ENCODE assay signal across 28 cellular contexts in genomic region chr20:59857951-59858350, GRCh38.
"Had no signal": no experiment of that assay in that cellular context is flagged by ENCODE, and none has a peak within 500 bp of the region (broad histone marks: within the 10 kb centered on the region; RNA-seq: fewer than 3 reads in every experiment).

No MANE protein-coding gene starts in this region.

- H3K4me1 Mint-ChIP-seq: stimulated activated effector memory CD8-positive, alpha-beta T cell treated with anti-CD3 and anti-CD28 coated beads, Interleukin-12 subunit alpha, Interleukin-12 subunit beta, amount 100 ng/mL, for 72 hours; stimulated activated memory B cell treated with anti-CD40 and anti-IgM and Interleukin-4, amounts not matched to agents 10 μg/mL and 1 μg/mL and 100 μg/mL, for 72 hours; stimulated activated naive B cell treated with anti-CD40 and anti-IgM and Interleukin-4, amounts not matched to agents 10 μg/mL and 1 μg/mL and 100 μg/mL, for 72 hours; stimulated activated naive CD8-positive, alpha-beta T cell treated with anti-CD3 and anti-CD28 coated beads, Interleukin-15, amount 100 ng/mL, for 72 hours had no signal

- H3K9me3 Mint-ChIP-seq: stimulated activated effector memory CD8-positive, alpha-beta T cell treated with anti-CD3 and anti-CD28 coated beads, Interleukin-12 subunit alpha, Interleukin-12 subunit beta, amount 100 ng/mL, for 72 hours; stimulated activated naive CD8-positive, alpha-beta T cell treated with anti-CD3 and anti-CD28 coated beads, Interleukin-15, amount 100 ng/mL, for 72 hours; stimulated activated naive CD8-positive, alpha-beta T cell treated with anti-CD3 and anti-CD28 coated beads, Interleukin-15, Interleukin-2, amounts not matched to agents 100 ng/mL and 50 ng/mL, for 24 hours had no signal

- H3K4me1 ChIP-seq: stomach, suprapubic skin, testis, thyroid gland, tibial artery, tibial nerve, transverse colon, upper lobe of left lung, upper lobe of right lung, uterus, vagina had no signal

- H3K27me3 ChIP-seq: stomach, suprapubic skin, testis, thyroid gland, tibial artery, tibial nerve, transverse colon, upper lobe of left lung, upper lobe of right lung, uterus, vagina had no signal

- H3K27ac ChIP-seq: stomach, suprapubic skin, testis, thoracic aorta, thyroid gland, tibial artery, tibial nerve, transverse colon, upper lobe of left lung, upper lobe of right lung, uterus, vagina had no signal

- H3K27me3 Mint-ChIP-seq: stimulated activated memory B cell treated with anti-CD40 and anti-IgM and Interleukin-4, amounts not matched to agents 10 μg/mL and 1 μg/mL and 100 μg/mL, for 72 hours; stimulated activated naive CD8-positive, alpha-beta T cell treated with anti-CD3 and anti-CD28 coated beads, Interleukin-15, amount 100 ng/mL, for 72 hours had no signal

- H3K9me3 ChIP-seq: suprapubic skin, testis, thoracic aorta, thyroid gland, transverse colon, upper lobe of right lung, uterus, vagina had no signal

- H3K27ac Mint-ChIP-seq: stimulated activated effector memory CD8-positive, alpha-beta T cell treated with anti-CD3 and anti-CD28 coated beads, Interleukin-12 subunit alpha, Interleukin-12 subunit beta, amount 100 ng/mL, for 72 hours; stimulated activated memory B cell treated with anti-CD40 and anti-IgM and Interleukin-4, amounts not matched to agents 10 μg/mL and 1 μg/mL and 100 μg/mL, for 72 hours; stimulated activated naive B cell treated with anti-CD40 and anti-IgM and Interleukin-4, amounts not matched to agents 10 μg/mL and 1 μg/mL and 100 μg/mL, for 72 hours; stimulated activated naive CD8-positive, alpha-beta T cell treated with anti-CD3 and anti-CD28 coated beads, Interleukin-15, Interleukin-2, amounts not matched to agents 100 ng/mL and 50 ng/mL, for 24 hours; type B pancreatic cell had no signal

- H3K4me3 Mint-ChIP-seq: stimulated activated effector memory CD8-positive, alpha-beta T cell treated with anti-CD3 and anti-CD28 coated beads, Interleukin-12 subunit alpha, Interleukin-12 subunit beta, amount 100 ng/mL, for 72 hours; stimulated activated memory B cell treated with anti-CD40 and anti-IgM and Interleukin-4, amounts not matched to agents 10 μg/mL and 1 μg/mL and 100 μg/mL, for 72 hours; stimulated activated naive B cell treated with anti-CD40 and anti-IgM and Interleukin-4, amounts not matched to agents 10 μg/mL and 1 μg/mL and 100 μg/mL, for 72 hours; stimulated activated naive CD8-positive, alpha-beta T cell treated with anti-CD3 and anti-CD28 coated beads, Interleukin-15, amount 100 ng/mL, for 72 hours; stimulated activated naive CD8-positive, alpha-beta T cell treated with anti-CD3 and anti-CD28 coated beads, Interleukin-15, Interleukin-2, amounts not matched to agents 100 ng/mL and 50 ng/mL, for 24 hours; type B pancreatic cell had no signal

- H3K36me3 Mint-ChIP-seq: stimulated activated effector memory CD8-positive, alpha-beta T cell treated with anti-CD3 and anti-CD28 coated beads, Interleukin-12 subunit alpha, Interleukin-12 subunit beta, amount 100 ng/mL, for 72 hours; stimulated activated naive B cell treated with anti-CD40 and anti-IgM and Interleukin-4, amounts not matched to agents 10 μg/mL and 1 μg/mL and 100 μg/mL, for 72 hours; type B pancreatic cell had no signal

- H3K4me3 ChIP-seq: stomach, suprapubic skin, testis, thoracic aorta, thyroid gland, tibial artery, tibial nerve, transverse colon, upper lobe of left lung, upper lobe of right lung, uterus, vagina had no signal

- ATAC-seq: stimulated activated memory B cell treated with anti-CD40 and anti-IgM and Interleukin-4, amounts not matched to agents 10 μg/mL and 1 μg/mL and 100 μg/mL, for 72 hours; stimulated activated naive B cell treated with anti-CD40 and anti-IgM and Interleukin-4, amounts not matched to agents 10 μg/mL and 1 μg/mL and 100 μg/mL, for 72 hours; stimulated activated naive CD8-positive, alpha-beta T cell treated with anti-CD3 and anti-CD28 coated beads, Interleukin-15, amount 100 ng/mL, for 72 hours; stimulated activated naive CD8-positive, alpha-beta T cell treated with anti-CD3 and anti-CD28 coated beads, Interleukin-15, Interleukin-2, amounts not matched to agents 100 U/mL and 50 U/mL, for 24 hours; upper lobe of right lung had no signal

- H3K36me3 ChIP-seq: suprapubic skin, thoracic aorta, thyroid gland, transverse colon, upper lobe of left lung, upper lobe of right lung, uterus, vagina had no signal

- DNase-seq: stimulated activated CD4-positive, alpha-beta T cell treated with anti-CD3 and anti-CD28 coated beads, Interleukin-2, amount 100 ng/mL, for 48 hours; stimulated activated CD4-positive, alpha-beta T cell treated with anti-CD3 and anti-CD28 coated beads, Interleukin-4, amount 100 ng/mL, for 1 hour; stimulated activated CD4-positive, alpha-beta T cell treated with anti-CD3 and anti-CD28 coated beads, Interleukin-4, amount 100 ng/mL, for 24 hours; stimulated activated CD4-positive, alpha-beta T cell treated with anti-CD3 and anti-CD28 coated beads, Interleukin-4, amount 100 ng/mL, for 4 hours; stimulated activated CD8-positive, alpha-beta memory T cell treated with anti-CD3 and anti-CD28 coated beads, Interleukin-4, amount 100 ng/mL, for 48 hours; stimulated activated naive B cell treated with anti-CD40 and anti-IgM and Interleukin-4, amounts not matched to agents 10 μg/mL and 1 μg/mL and 100 μg/mL, for 72 hours; stimulated activated naive CD4-positive, alpha-beta T cell; stimulated activated naive CD4-positive, alpha-beta T cell treated with Interleukin-2 at 50 U/mL for 16 hours; stimulated activated naive CD8-positive, alpha-beta T cell treated with anti-CD3 and anti-CD28 coated beads, Interleukin-15, amount 100 ng/mL, for 72 hours; stimulated activated naive CD8-positive, alpha-beta T cell treated with anti-CD3 and anti-CD28 coated beads, Interleukin-15, Interleukin-2, amounts not matched to agents 100 U/mL and 50 U/mL, for 24 hours; stomach; substantia nigra; testis; thyroid gland; tibial artery; transverse colon; trophoblast cell; upper lobe of left lung; upper lobe of right lung; uterus had no signal
